Comparison of ENCODE assay signal across 12 cellular contexts in genomic region chr19:40006273-40006691, GRCh38. TPM values are rescaled to one million over a fixed set of nuclear protein-coding genes. Genes with fewer than 3 reads are reported as not detected.
A peak's percentile ranks its signal among the peaks of the same experiment; 100 is the strongest.
DNase-seq lines count a peak whose midpoint lies in the region; ATAC-seq, FAIRE-seq and TF ChIP-seq lines count a peak whose summit lies in the region.
"Had no signal": no experiment of that assay in that cellular context is flagged by ENCODE, and none has a peak within 500 bp of the region (broad histone marks: within the 10 kb centered on the region; RNA-seq: fewer than 3 reads in every experiment).

No MANE protein-coding gene starts in this region.

- BruUV-seq in PC-3 (replicated peaks; lab: Mats Ljungman, UMichigan) (no TSS peak), endothelial cell of umbilical vein (replicated peaks; lab: Mats Ljungman, UMichigan) (no TSS peak)

- H4K20me1 ChIP-seq in PC-3 (ENCODE audit: low read length), result no peaks in the 10 kb centered on the region
- no peaks in the 10 kb centered on the region for H4K20me1 ChIP-seq in endothelial cell of umbilical vein (replicated peaks; ENCODE audit: control insufficient read depth, extremely low read depth, insufficient read depth, low read length)
- H4K20me1 ChIP-seq in osteoblast (ENCODE audit: insufficient read depth, low read length), result no peaks in the 10 kb centered on the region

- intact Hi-C loops in PC-3 (cut with micrococcal nuclease) (no loop called here), endothelial cell of umbilical vein (cut with micrococcal nuclease) (no loop called here)

- dilution Hi-C loops in endothelial cell of umbilical vein (cut with MboI; ENCODE audit: extremely low pct_ligation_motif_present, low sequenced_read_pairs), result no loop called here

- H3K9me2 ChIP-seq in PC-3 (replicated peaks; ENCODE audit: low read length), result no peaks in the 10 kb centered on the region

- FAIRE-seq in endothelial cell of umbilical vein (lab: Jason Lieb, UNC), result peak; percentile 65

- H3K4me3 ChIP-seq in PC-3 (ENCODE audit: low read length), result no peak overlapping the region
- H3K4me3 ChIP-seq in endothelial cell of umbilical vein (replicated peaks in 1 of 3; ENCODE audit: insufficient read depth in 1 of 3, low read depth in 1 of 3, low read length in 3 of 3), result no peak overlapping the region
- no peak overlapping the region for H3K4me3 ChIP-seq in osteoblast (ENCODE audit: insufficient read depth, low read length)

- H3K9me1 ChIP-seq in endothelial cell of umbilical vein (replicated peaks; ENCODE audit: control insufficient read depth, extremely low read depth, insufficient read depth, low read length), result no peaks in the 10 kb centered on the region

- POLR2A ChIA-PET in PC-3 (lab: Charles Lee; ENCODE audit: unreplicated experiment) (no interaction called here), endothelial cell of umbilical vein (lab: Charles Lee) (no interaction called here)

- TF ChIP-seq POLR2A in endothelial cell of umbilical vein (IDR thresholded peaks at IDR 0.05; ENCODE audit: low read depth, low read length), result no peak

- CTCF ChIA-PET in PC-3 (lab: Charles Lee) (no interaction called here), endothelial cell of umbilical vein (lab: Charles Lee) (no interaction called here)

- ATAC-seq in PC-3 (peak; percentile 65), GM18520 (IDR thresholded peaks at IDR 0.05; ENCODE audit: unreplicated experiment) (no peak)

- H3K27me3 ChIP-seq in PC-3 (ENCODE audit: low read length) (no peaks in the 10 kb centered on the region), endothelial cell of umbilical vein (ENCODE audit: control insufficient read depth in 2 of 2, insufficient read depth in 2 of 2, low read length in 2 of 2) (no peaks in the 10 kb centered on the region), osteoblast (ENCODE audit: insufficient read depth, low read length) (no peaks in the 10 kb centered on the region)

- H3K4me1 ChIP-seq in PC-3 (ENCODE audit: insufficient read depth, low read length) (peaks cover 12% of the 10 kb centered on the region), endothelial cell of umbilical vein (ENCODE audit: control insufficient read depth, extremely low read depth, insufficient read depth, low read length) (peaks cover 3% of the 10 kb centered on the region), osteoblast (ENCODE audit: insufficient read depth, low read length) (peaks cover 17% of the 10 kb centered on the region)

- H3K9ac ChIP-seq in PC-3 (ENCODE audit: low read length) (no peak overlapping the region; the same call in 1 of the 2 replicates), endothelial cell of umbilical vein (replicated peaks; ENCODE audit: extremely low read depth, insufficient read depth, low read length) (no peak overlapping the region)

- peaks cover 2% of the 10 kb centered on the region; the same call in 1 of the 2 replicates for H3K36me3 ChIP-seq in PC-3 (ENCODE audit: low read depth, low read length)
- peaks cover 0 to 3% of the 10 kb centered on the region in 2 experiments for H3K36me3 ChIP-seq in endothelial cell of umbilical vein (ENCODE audit: control insufficient read depth in 2 of 2, extremely low read depth in 1 of 2, insufficient read depth in 2 of 2, low read length in 2 of 2)
- H3K36me3 ChIP-seq in osteoblast (ENCODE audit: insufficient read depth, low read length), result peaks cover 22% of the 10 kb centered on the region

- no peak overlapping the region for H2AFZ ChIP-seq in PC-3 (ENCODE audit: low read length)
- H2AFZ ChIP-seq in endothelial cell of umbilical vein (ENCODE audit: low read depth, low read length), result no peak overlapping the region
- H2AFZ ChIP-seq in osteoblast (ENCODE audit: low read length), result peak overlapping the region; percentile 52

- TF ChIP-seq CTCF in PC-3 (conservative IDR thresholded peaks at IDR 0.05; ENCODE audit: low read depth, low read length) (no peak), endothelial cell of umbilical vein (IDR thresholded peaks at IDR 0.05; ENCODE audit: extremely low read depth in 1 of 2, insufficient read depth in 1 of 2, low read depth in 1 of 2, low read length in 2 of 2) (no peak), osteoblast (IDR thresholded peaks at IDR 0.05; ENCODE audit: extremely low read depth, low read depth, low read length) (no peak), GM13976 (IDR thresholded peaks at IDR 0.05; ENCODE audit: borderline replicate concordance, control extremely low read depth, extremely low read depth, insufficient read depth, missing control alignments) (no peak)

- H3K79me2 ChIP-seq in PC-3 (ENCODE audit: low read length), result no peaks in the 10 kb centered on the region
- no peaks in the 10 kb centered on the region for H3K79me2 ChIP-seq in endothelial cell of umbilical vein (ENCODE audit: control insufficient read depth, insufficient read depth, low read length)
- H3K79me2 ChIP-seq in osteoblast (ENCODE audit: insufficient read depth, low read length), result no peaks in the 10 kb centered on the region

- H3K4me2 ChIP-seq in PC-3 (ENCODE audit: low read length) (0 out of 2 replicates have a peak overlapping the region, but pooled peaks have one; percentile 1), endothelial cell of umbilical vein (ENCODE audit: insufficient read depth, low read length) (no peak overlapping the region), osteoblast (ENCODE audit: insufficient read depth, low read length) (peak overlapping the region; percentile 18)

- H3K27ac ChIP-seq in PC-3 (ENCODE audit: low read length), result peak overlapping the region; percentile 76
- peak overlapping the region; percentile 61 for H3K27ac ChIP-seq in endothelial cell of umbilical vein (ENCODE audit: insufficient read depth, low read depth, low read length)
- H3K27ac ChIP-seq in osteoblast (ENCODE audit: low read depth, low read length), result peak overlapping the region; percentile 93

- H3F3A ChIP-seq in PC-3 (ENCODE audit: low read length, unreplicated experiment), result no peaks in the 10 kb centered on the region

- peak; percentile 11 for DNase-seq in GM03348 (ENCODE audit: low spot score)
- DNase-seq in PC-3, result peak; percentile 84
- DNase-seq in endothelial cell of umbilical vein (ENCODE audit: low read depth, low spot score), result peak; percentile 95
- peak; percentile 49 for DNase-seq in osteoblast (ENCODE audit: insufficient read length, low spot score, missing footprints)
- DNase-seq in GM13976 (ENCODE audit: low spot score), result no peak
- DNase-seq in dedifferentiated amniotic fluid mesenchymal stem cell (ENCODE audit: extremely low spot score), result no peak
- DNase-seq: activated naive CD8-positive, alpha-beta T cell treated with anti-CD3 and anti-CD28 coated beads for 36 hours; DND-41; naive B cell; NCI-H1436; NCI-H748 treated with DMSO at 0.1 percent for 48 hours had no signal

- in situ Hi-C loops in GM13976 (cut with MboI; ENCODE audit: low sequenced_read_pairs, unreplicated experiment), result no loop called here

- no peaks in the 10 kb centered on the region for H3K9me3 ChIP-seq in PC-3 (ENCODE audit: low read length)
- H3K9me3 ChIP-seq in endothelial cell of umbilical vein (replicated peaks; ENCODE audit: control insufficient read depth, insufficient read depth, low read length), result no peaks in the 10 kb centered on the region
- H3K9me3 ChIP-seq in osteoblast (ENCODE audit: low read depth, low read length), result no peaks in the 10 kb centered on the region

TF ChIP-seq in endothelial cell of umbilical vein, 7 proteins besides CTCF, POLR2A, EP300 and RAD21 (continues in another document):
- no peak for TF ChIP-seq MYC (IDR thresholded peaks at IDR 0.05; ENCODE audit: low read depth, low read length)
- TF ChIP-seq JUN (IDR thresholded peaks at IDR 0.05; ENCODE audit: borderline replicate concordance, insufficient read depth, insufficient read length, low read depth), result no peak
- no peak for TF ChIP-seq POLR2AphosphoS5 (IDR thresholded peaks at IDR 0.05; ENCODE audit: insufficient read depth, low read depth, low read length)
- no peak for TF ChIP-seq MAX (IDR thresholded peaks at IDR 0.05; ENCODE audit: insufficient read depth, insufficient read length)
- TF ChIP-seq FOS (IDR thresholded peaks at IDR 0.05; ENCODE audit: borderline replicate concordance, insufficient read depth, low read length), result no peak

RNA-seq across cellular contexts. Expression of gene ZNF546, which starts 9.4 kb away (rescaled TPM):
- 0.69 and 2.5 TPM in 2 replicates for total RNA-seq in PC-3 (2014; rRNA removed)
- total RNA-seq in endothelial cell of umbilical vein, result 4.3 and 4.4 TPM in 2 replicates
- polyA plus RNA-seq in endothelial cell of umbilical vein, result 0.33 and 1.0 TPM in 2 replicates
- polyA plus RNA-seq in endothelial cell of umbilical vein (2011; cell fraction: cytosol; rRNA removed), result 0.62 and 0.90 TPM in 2 replicates
- polyA plus RNA-seq in endothelial cell of umbilical vein (2011; cell fraction: nucleus; rRNA removed), result 2.9 and 3.1 TPM in 2 replicates
- polyA plus RNA-seq in endothelial cell of umbilical vein (2012), result 1.1 and 1.4 TPM in 2 replicates
- polyA minus RNA-seq in endothelial cell of umbilical vein, result 3.6 and 10.2 TPM in 2 replicates
- polyA minus RNA-seq in endothelial cell of umbilical vein (2011; cell fraction: cytosol; rRNA and poly(A)+ RNA removed), result 1.2 TPM
- polyA minus RNA-seq in endothelial cell of umbilical vein (2011; cell fraction: nucleus; rRNA and poly(A)+ RNA removed), result 4.0 and 4.9 TPM in 2 replicates
- total RNA-seq in osteoblast, result 8.7 and 8.8 TPM in 2 replicates

RNA-seq across cellular contexts. Expression of gene PSMC4, which starts 35.3 kb away (rescaled TPM):
- total RNA-seq in PC-3 (2014; rRNA removed), result 241 and 258 TPM in 2 replicates
- 110 and 114 TPM in 2 replicates for total RNA-seq in endothelial cell of umbilical vein
- 110 and 125 TPM in 2 replicates for polyA plus RNA-seq in endothelial cell of umbilical vein
- 114 and 117 TPM in 2 replicates for polyA plus RNA-seq in endothelial cell of umbilical vein (2011; cell fraction: cytosol; rRNA removed)
- 132 and 137 TPM in 2 replicates for polyA plus RNA-seq in endothelial cell of umbilical vein (2011; cell fraction: nucleus; rRNA removed)
- 125 and 163 TPM in 2 replicates for polyA plus RNA-seq in endothelial cell of umbilical vein (2012)
- polyA minus RNA-seq in endothelial cell of umbilical vein, result 43.8 and 48.3 TPM in 2 replicates
- polyA minus RNA-seq in endothelial cell of umbilical vein (2011; cell fraction: cytosol; rRNA and poly(A)+ RNA removed), result 48.4 TPM
- 28.5 and 30.2 TPM in 2 replicates for polyA minus RNA-seq in endothelial cell of umbilical vein (2011; cell fraction: nucleus; rRNA and poly(A)+ RNA removed)
- total RNA-seq in osteoblast, result 89.9 and 99.5 TPM in 2 replicates

RNA-seq across cellular contexts. Expression of gene ZNF780B, which starts 49.7 kb away (rescaled TPM):
- total RNA-seq in PC-3 (2014; rRNA removed), result 7.1 and 8.5 TPM in 2 replicates
- total RNA-seq in endothelial cell of umbilical vein, result 13.0 and 13.5 TPM in 2 replicates
- polyA plus RNA-seq in endothelial cell of umbilical vein, result 2.6 and 2.8 TPM in 2 replicates
- polyA plus RNA-seq in endothelial cell of umbilical vein (2011; cell fraction: cytosol; rRNA removed), result 3.0 and 4.3 TPM in 2 replicates
- 11.7 and 12.1 TPM in 2 replicates for polyA plus RNA-seq in endothelial cell of umbilical vein (2011; cell fraction: nucleus; rRNA removed)
- polyA plus RNA-seq in endothelial cell of umbilical vein (2012), result 8.0 and 10.5 TPM in 2 replicates
- 19.5 and 22.4 TPM in 2 replicates for polyA minus RNA-seq in endothelial cell of umbilical vein
- 3.2 TPM for polyA minus RNA-seq in endothelial cell of umbilical vein (2011; cell fraction: cytosol; rRNA and poly(A)+ RNA removed)
- polyA minus RNA-seq in endothelial cell of umbilical vein (2011; cell fraction: nucleus; rRNA and poly(A)+ RNA removed), result 13.4 and 14.4 TPM in 2 replicates
- total RNA-seq in osteoblast, result 14.5 and 17.1 TPM in 2 replicates

Comparison
In these comparisons a context has a peak if more than half of its experiments do, and no peak if none do; other contexts are left out.
1. DNase-seq: peak in GM03348 (single experiment), PC-3 (single experiment), endothelial cell of umbilical vein (single experiment) and osteoblast (single experiment); none in GM13976 (single experiment) and dedifferentiated amniotic fluid mesenchymal stem cell (single experiment).
2. Peak in every context shown above with its lines, with median percentiles within 50 percentile points of each other: H3K27ac ChIP-seq.